9 cellular contexts compared by ENCODE assay signal in the genomic region with DNA sequence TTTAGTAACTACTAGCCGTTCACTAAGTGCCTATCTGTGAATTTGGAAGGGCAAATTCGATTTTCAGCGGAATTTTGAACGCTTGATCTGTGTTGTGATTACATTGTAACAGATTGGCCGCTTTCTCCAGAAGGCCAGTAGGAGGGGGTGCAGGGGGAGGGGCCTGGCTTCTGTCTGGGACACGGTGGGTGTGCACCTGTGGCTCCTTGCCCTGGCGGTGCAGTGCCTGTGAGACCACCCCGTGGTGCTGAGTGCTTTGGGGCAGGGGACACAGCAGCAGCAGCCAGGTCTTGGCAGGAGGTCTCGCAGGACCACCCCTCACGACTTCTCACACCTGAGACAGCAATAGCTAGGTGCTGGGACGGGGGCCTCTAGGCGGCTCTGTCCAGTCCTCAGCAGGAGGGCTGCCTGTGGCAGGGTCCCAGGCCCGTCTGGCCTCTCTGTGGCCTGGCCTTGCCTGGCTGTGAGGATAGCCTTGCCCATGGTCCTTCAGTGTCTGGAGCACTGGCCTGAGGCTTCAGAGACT. TPM values are rescaled to one million over a fixed set of nuclear protein-coding genes. Genes with fewer than 3 reads are reported as not detected.
A peak's percentile ranks its signal among the peaks of the same experiment; 100 is the strongest.
DNase-seq lines count a peak whose midpoint lies in the region; ATAC-seq and TF ChIP-seq lines count a peak whose summit lies in the region.
"Had no signal": no experiment of that assay in that cellular context is flagged by ENCODE, and none has a peak within 500 bp of the region (broad histone marks: within the 10 kb centered on the region; RNA-seq: fewer than 3 reads in every experiment).

No MANE protein-coding gene starts in this region.

- no peak for ATAC-seq in left cardiac atrium
- no peak for ATAC-seq in HG03520 (IDR thresholded peaks at IDR 0.05; ENCODE audit: unreplicated experiment)

- H3K4me2 ChIP-seq in mesenchymal stem cell (ENCODE audit: low read length, poor library complexity, severe bottlenecking) = peak overlapping the region; percentile 96

- H3K27ac ChIP-seq in cardiac muscle cell (no peak overlapping the region), brain microvascular endothelial cell (no peak overlapping the region), mesenchymal stem cell (ENCODE audit: low read length, poor library complexity, severe bottlenecking) (peak overlapping the region; percentile 20), uterus (no peak overlapping the region)

- in situ Hi-C loops in brain microvascular endothelial cell (cut with HindIII; ENCODE audit: low pct_ligation_motif_present, low sequenced_read_pairs) = no loop called here

- TF ChIP-seq CTCF in cardiac muscle cell (IDR thresholded peaks at IDR 0.05; ENCODE audit: low read depth, low read length) (no peak), brain microvascular endothelial cell (IDR thresholded peaks at IDR 0.05; ENCODE audit: low read depth, low read length, missing control alignments) (no peak), uterus (IDR thresholded peaks at IDR 0.05) (no peak)

- intact Hi-C loops in left cardiac atrium (cut with DNase I) = no loop called here
- intact Hi-C loops in uterus (cut with DNase I; ENCODE audit: low total_unique reads) = no loop called here

- peaks cover 19% of the 10 kb centered on the region for H3K36me3 ChIP-seq in cardiac muscle cell
- peaks cover 30% of the 10 kb centered on the region for H3K36me3 ChIP-seq in brain microvascular endothelial cell (replicated peaks)
- H3K36me3 ChIP-seq in mesenchymal stem cell (ENCODE audit: control insufficient read depth in 1 of 2, insufficient read depth in 2 of 2, low read depth in 1 of 2, low read length in 2 of 2) = peaks cover 28 to 44% of the 10 kb centered on the region in 2 experiments
- H3K36me3 ChIP-seq in uterus = no peaks in the 10 kb centered on the region

- peaks cover 7% of the 10 kb centered on the region for H3K79me1 ChIP-seq in mesenchymal stem cell (replicated peaks; ENCODE audit: low read length, poor library complexity, severe bottlenecking)

- peak overlapping the region; percentile 92 for H3K9ac ChIP-seq in mesenchymal stem cell (ENCODE audit: low read length)

- H3K18ac ChIP-seq in mesenchymal stem cell (ENCODE audit: low read depth in 1 of 2, low read length in 2 of 2) = no peak overlapping the region

- WGBS in mesenchymal stem cell = 49% methylated on average over 13 of the region's 13 CpGs

- H4K8ac ChIP-seq in mesenchymal stem cell (ENCODE audit: low read length) = no peak overlapping the region

- no peak for TF ChIP-seq POLR2A in uterus (IDR thresholded peaks at IDR 0.05)

- no peak overlapping the region for H3K4ac ChIP-seq in mesenchymal stem cell (ENCODE audit: low read depth in 1 of 2, low read length in 2 of 2)

- no peak overlapping the region for H2BK15ac ChIP-seq in mesenchymal stem cell (ENCODE audit: low read depth, poor library complexity, severe bottlenecking)

- H2BK12ac ChIP-seq in mesenchymal stem cell (ENCODE audit: low read length in 2 of 2) = no peak overlapping the region

- peaks cover 16% of the 10 kb centered on the region for H3K4me1 ChIP-seq in cardiac muscle cell (ENCODE audit: low read depth)
- H3K4me1 ChIP-seq in mesenchymal stem cell (ENCODE audit: control insufficient read depth, insufficient read depth, low read depth, low read length) = peaks cover 29% of the 10 kb centered on the region
- peaks cover 0 to 38% of the 10 kb centered on the region in 2 donors for H3K4me1 ChIP-seq in uterus

- no peak overlapping the region for H2BK120ac ChIP-seq in mesenchymal stem cell (ENCODE audit: low read depth, low read length)

- H2AK5ac ChIP-seq in mesenchymal stem cell (ENCODE audit: low read length, severe bottlenecking) = no peak overlapping the region

- H2AFZ ChIP-seq in mesenchymal stem cell (ENCODE audit: low read depth, low read length) = no peak overlapping the region

- H3K27me3 ChIP-seq in cardiac muscle cell = no peaks in the 10 kb centered on the region
- no peaks in the 10 kb centered on the region for H3K27me3 ChIP-seq in brain microvascular endothelial cell (replicated peaks)
- no peaks in the 10 kb centered on the region for H3K27me3 ChIP-seq in mesenchymal stem cell (ENCODE audit: control insufficient read depth in 1 of 2, insufficient read depth in 1 of 2, low read length in 2 of 2)
- H3K27me3 ChIP-seq in uterus = no peaks in the 10 kb centered on the region

- H3K14ac ChIP-seq in mesenchymal stem cell (ENCODE audit: low read length in 2 of 2) = peak overlapping the region in 1 of 2 experiments; percentile 19

- no peak overlapping the region for H4K91ac ChIP-seq in mesenchymal stem cell (ENCODE audit: low read length)

- H2BK5ac ChIP-seq in mesenchymal stem cell (ENCODE audit: low read depth, low read length, poor library complexity, severe bottlenecking) = no peak overlapping the region

- no peak for DNase-seq in cardiac muscle cell (ENCODE audit: low read depth in 1 of 2, low spot score in 1 of 2)
- DNase-seq in left cardiac atrium = no peak
- DNase-seq in brain microvascular endothelial cell = no peak
- DNase-seq in mesenchymal stem cell = peak; percentile 14
- no peak for DNase-seq in uterus
- DNase-seq in GM03348 (ENCODE audit: low spot score) = no peak
- no peak for DNase-seq in NCI-H446 treated with DMSO at 0.1 percent for 48 hours (lab: John Stamatoyannopoulos, UW)
- DNase-seq: GDM1 had no signal

- H3K4me3 ChIP-seq in cardiac muscle cell (peak overlapping the region; percentile 92), brain microvascular endothelial cell (ENCODE audit: low read depth, low read length) (peak overlapping the region; percentile 77), mesenchymal stem cell (ENCODE audit: insufficient read depth in 1 of 2, low read depth in 1 of 2, low read length in 2 of 2) (peak overlapping the region; percentile 52 to 92), uterus (peak overlapping the region; percentile 57 to 73)

- peak overlapping the region in 1 of 2 experiments; percentile 29 for H3K23ac ChIP-seq in mesenchymal stem cell (ENCODE audit: low read length in 2 of 2)

- no peaks in the 10 kb centered on the region for H3K9me3 ChIP-seq in cardiac muscle cell (ENCODE audit: low read depth)
- no peaks in the 10 kb centered on the region for H3K9me3 ChIP-seq in mesenchymal stem cell (ENCODE audit: control insufficient read depth, low read length)
- H3K9me3 ChIP-seq in uterus = no peaks in the 10 kb centered on the region

RNA-seq across cellular contexts. Expression of a gene that starts 1.8 kb away (rescaled TPM):
- total RNA-seq in cardiac muscle cell (75.4 and 81.4 TPM in 2 replicates), left cardiac atrium (10 to 100 TPM; 74.3 to 80.8 TPM), uterus (100 to 1,000 TPM in 1 of 4 donors, 10 to 100 TPM in 3; 25.9 to 133 (median 63.0) TPM)
- 156 and 157 TPM in 2 replicates for polyA plus RNA-seq in cardiac muscle cell
- 146 TPM for polyA plus RNA-seq in mesenchymal stem cell (2013, experiment 1 of 2)
- polyA plus RNA-seq in mesenchymal stem cell (2013, experiment 2 of 2) = 147 TPM

RNA-seq across cellular contexts. Expression of a gene that starts 22.2 kb away (rescaled TPM):
- total RNA-seq in cardiac muscle cell (7.4 and 8.1 TPM in 2 replicates), left cardiac atrium (1 to 10 TPM in 1 of 2 donors, under 1 TPM in 1; 0.99 to 2.7 TPM), uterus (1 to 10 TPM in 3 of 4 donors, under 1 TPM in 1; 0.59 to 5.5 (median 3.5) TPM)
- 2.7 and 7.7 TPM in 2 replicates for polyA plus RNA-seq in cardiac muscle cell
- polyA plus RNA-seq in mesenchymal stem cell (2013, experiment 1 of 2) = 3.2 TPM
- polyA plus RNA-seq in mesenchymal stem cell (2013, experiment 2 of 2) = 3.6 TPM

RNA-seq across cellular contexts. Expression of a gene that starts 40.4 kb away (rescaled TPM):
- total RNA-seq in cardiac muscle cell (119 and 125 TPM in 2 replicates), left cardiac atrium (10 to 100 TPM; 44.5 to 59.1 TPM), uterus (100 to 1,000 TPM in 1 of 4 donors, 10 to 100 TPM in 3; 15.9 to 101 (median 30.8) TPM)
- 157 and 173 TPM in 2 replicates for polyA plus RNA-seq in cardiac muscle cell
- 43.6 TPM for polyA plus RNA-seq in mesenchymal stem cell (2013, experiment 1 of 2)
- polyA plus RNA-seq in mesenchymal stem cell (2013, experiment 2 of 2) = 42.3 TPM

RNA-seq across cellular contexts. Expression of a gene that starts 40.5 kb away (rescaled TPM):
- total RNA-seq in cardiac muscle cell = 60.3 and 62.7 TPM in 2 replicates
- polyA plus RNA-seq in cardiac muscle cell = 42.5 and 57.0 TPM in 2 replicates
- total RNA-seq in left cardiac atrium = 10 to 100 TPM; 44.1 to 44.3 TPM
- polyA plus RNA-seq in mesenchymal stem cell (2013, experiment 1 of 2) = 46.5 TPM
- 45.8 TPM for polyA plus RNA-seq in mesenchymal stem cell (2013, experiment 2 of 2)
- total RNA-seq in uterus = 10 to 100 TPM; 28.4 to 95.9 (median 48.6) TPM

RNA-seq across cellular contexts. Expression of a gene that starts 55.4 kb away (rescaled TPM):
- total RNA-seq in cardiac muscle cell (not detected in 2 replicates), left cardiac atrium (under 1 TPM in 1 of 2 donors, not detected in 1; 0.91 TPM), uterus (1 to 10 TPM in 1 of 4 donors, under 1 TPM in 1, not detected in 2; 0.52 to 2.8 TPM)
- not detected in 2 replicates for polyA plus RNA-seq in cardiac muscle cell
- not detected for polyA plus RNA-seq in mesenchymal stem cell (2013, experiment 1 of 2)
- not detected for polyA plus RNA-seq in mesenchymal stem cell (2013, experiment 2 of 2)
